19 cellular contexts compared by ENCODE assay signal in genomic region chr16:70632273-70632672, GRCh38. TPM values are rescaled to one million over a fixed set of nuclear protein-coding genes. Genes with fewer than 3 reads are reported as not detected.
A peak's percentile ranks its signal among the peaks of the same experiment; 100 is the strongest.
DNase-seq lines count a peak whose midpoint lies in the region; ATAC-seq, FAIRE-seq and TF ChIP-seq lines count a peak whose summit lies in the region.
"Had no signal": no experiment of that assay in that cellular context is flagged by ENCODE, and none has a peak within 500 bp of the region (broad histone marks: within the 10 kb centered on the region; RNA-seq: fewer than 3 reads in every experiment).

No MANE protein-coding gene starts in this region.

- no peak for FAIRE-seq in K562 (lab: Jason Lieb, UNC)
- FAIRE-seq: H54 had no signal

- no peaks in the 10 kb centered on the region for H3K79me2 ChIP-seq in HCT116 (ENCODE audit: insufficient read depth, low read length)
- H3K79me2 ChIP-seq in K562 (ENCODE audit: control insufficient read depth, insufficient read depth, low read length), result no peaks in the 10 kb centered on the region
- no peaks in the 10 kb centered on the region for H3K79me2 ChIP-seq in neural progenitor cell (ENCODE audit: low read depth)

- H3K27ac ChIP-seq in HCT116 (ENCODE audit: low read depth, low read length) (no peak overlapping the region), K562 (ENCODE audit: extremely low read depth, low read depth, low read length) (no peak overlapping the region), neural progenitor cell (no peak overlapping the region), right lobe of liver (no peak overlapping the region)
- H3K27ac ChIP-seq: BLaER1, HL-60 had no signal

- H3K9me3 Mint-ChIP-seq in neural progenitor cell, result peaks cover 6% of the 10 kb centered on the region
- H3K9me3 Mint-ChIP-seq in activated naive CD4-positive, alpha-beta T cell treated with anti-CD3 and anti-CD28 coated beads, Interleukin-2, amount 10 ng/mL, durations not matched to agents 7 days and 5 days, result peaks cover 4% of the 10 kb centered on the region
- no peaks in the 10 kb centered on the region for H3K9me3 Mint-ChIP-seq in activated naive CD4-positive, alpha-beta T cell treated with anti-CD3 and anti-CD28 coated beads, Interleukin-2, amount 50 U/mL, for 72 hours

- peaks cover 20% of the 10 kb centered on the region for H3K4me1 Mint-ChIP-seq in neural progenitor cell
- H3K4me1 Mint-ChIP-seq in activated naive CD4-positive, alpha-beta T cell treated with anti-CD3 and anti-CD28 coated beads, Interleukin-2, amount 10 ng/mL, durations not matched to agents 7 days and 5 days, result no peaks in the 10 kb centered on the region
- H3K4me1 Mint-ChIP-seq: CD14-positive monocyte had no signal

- TF ChIP-seq POLR2A in HCT116 (IDR thresholded peaks at IDR 0.05; ENCODE audit: borderline replicate concordance, extremely low read depth, insufficient read depth, insufficient read length) (no peak), K562 (conservative IDR thresholded peaks at IDR 0.05) (no peak), right lobe of liver (IDR thresholded peaks at IDR 0.05) (no peak)

- BruUV-seq in HCT116 (replicated peaks; lab: Mats Ljungman, UMichigan) (no TSS peak), K562 (replicated peaks; lab: Mats Ljungman, UMichigan) (no TSS peak)

- RAD21 ChIA-PET in HCT116 (lab: Charles Lee; ENCODE audit: low non-redundant PET in 1 of 2, low total read pairs in 2 of 2, uncharacterized antibody in 2 of 2, unreplicated experiment in 2 of 2), result no interaction called here

- H3K4me2 ChIP-seq in HCT116 (ENCODE audit: low read length) (no peak overlapping the region), K562 (ENCODE audit: insufficient read depth, low read length) (no peak overlapping the region), neural progenitor cell (no peak overlapping the region)
- H3K4me2 ChIP-seq: BLaER1 had no signal

- peaks cover 4% of the 10 kb centered on the region for H3K27me3 Mint-ChIP-seq in neural progenitor cell (ENCODE audit: insufficient read depth, low read depth)
- H3K27me3 Mint-ChIP-seq in activated naive CD4-positive, alpha-beta T cell treated with anti-CD3 and anti-CD28 coated beads, Interleukin-2, amount 10 ng/mL, durations not matched to agents 7 days and 5 days, result peaks cover 14% of the 10 kb centered on the region

- H3K27me3 ChIP-seq in HCT116 (ENCODE audit: insufficient read depth, low read length) (no peaks in the 10 kb centered on the region), K562 (ENCODE audit: control insufficient read depth in 2 of 2, insufficient read depth in 2 of 2, low read length in 2 of 2) (peaks cover 0 to 2% of the 10 kb centered on the region in 2 experiments; a peak in 1 of 5 replicates), neural progenitor cell (no peaks in the 10 kb centered on the region), right lobe of liver (no peaks in the 10 kb centered on the region)
- H3K27me3 ChIP-seq: BLaER1 had no signal

- no peak for TF ChIP-seq EP300 in K562 (IDR thresholded peaks at IDR 0.05; ENCODE audit: low read length)

- no peaks in the 10 kb centered on the region for H3K36me3 Mint-ChIP-seq in neural progenitor cell
- H3K36me3 Mint-ChIP-seq in activated naive CD4-positive, alpha-beta T cell treated with anti-CD3 and anti-CD28 coated beads, Interleukin-2, amount 10 ng/mL, durations not matched to agents 7 days and 5 days, result no peaks in the 10 kb centered on the region
- peaks cover 0 to 4% of the 10 kb centered on the region in 2 donors for H3K36me3 Mint-ChIP-seq in activated naive CD4-positive, alpha-beta T cell treated with anti-CD3 and anti-CD28 coated beads, Interleukin-2, amount 50 U/mL, for 72 hours
- H3K36me3 Mint-ChIP-seq: CD14-positive monocyte had no signal

- H3K36me3 ChIP-seq in HCT116 (ENCODE audit: control insufficient read depth in 1 of 2, insufficient read depth in 2 of 2, low read length in 2 of 2) (no peaks in the 10 kb centered on the region), K562 (ENCODE audit: control insufficient read depth, insufficient read depth, low read length) (no peaks in the 10 kb centered on the region), neural progenitor cell (no peaks in the 10 kb centered on the region), right lobe of liver (no peaks in the 10 kb centered on the region)
- H3K36me3 ChIP-seq: BLaER1 had no signal

- WGBS in K562 (ENCODE audit: insufficient coverage, low coverage, missing lambda C conversion rate), result 29% methylated on average over 5 of the region's 5 CpGs
- 98% methylated on average over 5 of the region's 5 CpGs for WGBS in right lobe of liver (ENCODE audit: insufficient coverage, low coverage, low lambda C conversion rate, missing lambda C conversion rate)

- no peak for TF ChIP-seq CTCF in HCT116 (IDR thresholded peaks at IDR 0.05 in 2 of 3, conservative IDR thresholded peaks at IDR 0.05 in 1 of 3; ENCODE audit: borderline replicate concordance in 1 of 3, insufficient read depth in 1 of 3, low read depth in 2 of 3, low read length in 2 of 3)
- TF ChIP-seq CTCF in K562 (IDR thresholded peaks at IDR 0.05 in 2 of 3, conservative IDR thresholded peaks at IDR 0.05 in 1 of 3; ENCODE audit: insufficient read depth in 2 of 3, low read depth in 1 of 3, low read length in 3 of 3), result no peak
- no peak for TF ChIP-seq CTCF in neural progenitor cell (IDR thresholded peaks at IDR 0.05)
- no peak for TF ChIP-seq CTCF in right lobe of liver (IDR thresholded peaks at IDR 0.05)

- H3K27ac Mint-ChIP-seq in neural progenitor cell, result no peak overlapping the region
- H3K27ac Mint-ChIP-seq in activated naive CD4-positive, alpha-beta T cell treated with anti-CD3 and anti-CD28 coated beads, Interleukin-2, amount 10 ng/mL, durations not matched to agents 7 days and 5 days, result no peak overlapping the region
- H3K27ac Mint-ChIP-seq in activated naive CD4-positive, alpha-beta T cell treated with anti-CD3 and anti-CD28 coated beads, Interleukin-2, amount 50 U/mL, for 72 hours, result no peak overlapping the region
- H3K27ac Mint-ChIP-seq: CD14-positive monocyte; CD4-positive, alpha-beta memory T cell had no signal

- in situ Hi-C loops in K562 (cut with MboI), result no loop called here

- H3F3A ChIP-seq in neural progenitor cell (ENCODE audit: low read depth), result peaks cover 21% of the 10 kb centered on the region

- H3K4me3 Mint-ChIP-seq in neural progenitor cell, result no peak overlapping the region
- H3K4me3 Mint-ChIP-seq in activated naive CD4-positive, alpha-beta T cell treated with anti-CD3 and anti-CD28 coated beads, Interleukin-2, amount 10 ng/mL, durations not matched to agents 7 days and 5 days, result no peak overlapping the region
- H3K4me3 Mint-ChIP-seq: CD14-positive monocyte; CD4-positive, alpha-beta memory T cell had no signal

- intact Hi-C loops in HCT116 (cut with micrococcal nuclease), result no loop called here
- intact Hi-C loops in K562 (cut with micrococcal nuclease), result no loop called here
- intact Hi-C loops in right lobe of liver (cut with DNase I), result no loop called here

- peak overlapping the region; percentile 54 for H2AFZ ChIP-seq in HCT116 (ENCODE audit: low read depth, low read length, poor library complexity, severe bottlenecking)
- peak overlapping the region; percentile 43; the same call in 1 of the 2 replicates for H2AFZ ChIP-seq in K562 (ENCODE audit: low read depth, low read length)
- H2AFZ ChIP-seq in neural progenitor cell (replicated peaks), result peak overlapping the region; percentile 76

- H3K9me1 ChIP-seq in K562 (ENCODE audit: control insufficient read depth, insufficient read depth, low read length), result no peaks in the 10 kb centered on the region

- DNase-seq in HCT116 (ENCODE audit: low read depth, low spot score) (no peak), K562 (ENCODE audit: extremely low read depth in 1 of 4, low spot score in 3 of 4) (no peak), neural progenitor cell (ENCODE audit: low spot score) (no peak), right lobe of liver (no peak), HK-2 (ENCODE audit: unreplicated experiment) (no peak)
- no peak for DNase-seq in activated naive CD4-positive, alpha-beta T cell treated with anti-CD3 and anti-CD28 coated beads, Interleukin-2, amount 10 ng/mL, durations not matched to agents 7 days and 5 days
- DNase-seq in activated naive CD4-positive, alpha-beta T cell treated with anti-CD3 and anti-CD28 coated beads, Interleukin-2, amount 50 U/mL, for 72 hours (ENCODE audit: low spot score in 2 of 2), result no peak
- DNase-seq: 8988T; CD4-positive, alpha-beta memory T cell; DMS79 treated with DMSO at 0.1 percent for 48 hours; GF-D8; HCEC 1CT; KBM-7 had no signal

- no peak overlapping the region for H3K9ac ChIP-seq in HCT116 (ENCODE audit: low read length)
- H3K9ac ChIP-seq in K562 (ENCODE audit: insufficient read depth in 1 of 2, low read depth in 2 of 2, low read length in 2 of 2), result no peak overlapping the region
- no peak overlapping the region for H3K9ac ChIP-seq in neural progenitor cell
- H3K9ac ChIP-seq: BLaER1 had no signal

- CTCF ChIA-PET in HCT116 (lab: Charles Lee), result no interaction called here
- CTCF ChIA-PET in K562 (lab: Yijun Ruan, JAX; ENCODE audit: low intra/inter-chr PET ratio), result no interaction called here
- CTCF ChIA-PET in activated naive CD4-positive, alpha-beta T cell treated with anti-CD3 and anti-CD28 coated beads, Interleukin-2, amount 10 ng/mL, durations not matched to agents 7 days and 5 days (lab: Charles Lee), result interaction anchor here (0.8 to 1.4 kb wide), 2 partner anchors 21 to 139 kb away, joined by 3 read pairs; no protein-coding TSS in a partner anchor

- no peaks in the 10 kb centered on the region for H3K9me2 ChIP-seq in HCT116 (ENCODE audit: insufficient read depth)

- no peak for TF ChIP-seq RAD21 in HCT116 (IDR thresholded peaks at IDR 0.05; ENCODE audit: low read depth)
- no peak for TF ChIP-seq RAD21 in K562 (CRISPR knock-in tag; conservative IDR thresholded peaks at IDR 0.05 in 1 of 2, IDR thresholded peaks at IDR 0.05 in 1 of 2)

- H3K4me1 ChIP-seq in HCT116 (ENCODE audit: control insufficient read depth in 1 of 2, insufficient read depth in 2 of 2, low read length in 2 of 2) (no peaks in the 10 kb centered on the region), K562 (replicated peaks in 1 of 2; ENCODE audit: control insufficient read depth in 2 of 2, insufficient read depth in 2 of 2, low read length in 2 of 2) (no peaks in the 10 kb centered on the region), neural progenitor cell (peaks cover 17% of the 10 kb centered on the region), right lobe of liver (no peaks in the 10 kb centered on the region)
- H3K4me1 ChIP-seq: BLaER1 had no signal

- ATAC-seq in HCT116 (no peak), K562 (no peak), right lobe of liver (no peak)
- no peak for ATAC-seq in activated naive CD4-positive, alpha-beta T cell treated with anti-CD3 and anti-CD28 coated beads, Interleukin-2, amount 50 U/mL, for 72 hours

- H3K9me3 ChIP-seq in HCT116 (ENCODE audit: control insufficient read depth in 1 of 2, insufficient read depth in 1 of 2, low read depth in 1 of 2, low read length in 2 of 2) (no peaks in the 10 kb centered on the region; a peak in 2 of 4 replicates), K562 (replicated peaks; ENCODE audit: control insufficient read depth, insufficient read depth, low read depth, low read length) (peaks cover 5% of the 10 kb centered on the region), neural progenitor cell (ENCODE audit: low read depth) (no peaks in the 10 kb centered on the region), right lobe of liver (no peaks in the 10 kb centered on the region)

- H3K4me3 ChIP-seq in HCT116 (replicated peaks in 1 of 2; ENCODE audit: low read depth in 1 of 2, low read length in 2 of 2) (no peak overlapping the region), K562 (no peak overlapping the region), neural progenitor cell (no peak overlapping the region), right lobe of liver (no peak overlapping the region)
- H3K4me3 ChIP-seq: BLaER1 had no signal

- H4K20me1 ChIP-seq in HCT116 (ENCODE audit: insufficient read depth), result no peaks in the 10 kb centered on the region
- H4K20me1 ChIP-seq in K562 (replicated peaks; ENCODE audit: control insufficient read depth, insufficient read depth, low read length), result no peaks in the 10 kb centered on the region
- no peaks in the 10 kb centered on the region for H4K20me1 ChIP-seq in neural progenitor cell (ENCODE audit: low read depth)
- H4K20me1 ChIP-seq: BLaER1 had no signal

- POLR2A ChIA-PET in HCT116 (lab: Charles Lee), result no interaction called here
- POLR2A ChIA-PET in K562 (lab: Yijun Ruan, JAX), result interaction anchor here (0.7 to 0.8 kb wide), 2 partner anchors 49 to 871 kb away, joined by 3 to 4 read pairs; no protein-coding TSS in a partner anchor

RNA-seq across cellular contexts. Expression of gene IL34, which starts 14.1 kb away (rescaled TPM):
- total RNA-seq in HCT116 (2021; ENCODE audit: unreplicated experiment) (not detected), K562 (2014; rRNA removed) (0.20 TPM in 1 of 2 replicates, not detected in the other), K562 (2014; rRNA removed; fragmentation: Illumina TruSeq; extraction: Trizol) (not detected in 2 replicates), K562 (2015; rRNA removed; fragmentation: Illumina TruSeq; extraction: Trizol) (0.18 TPM in 1 of 2 replicates, not detected in the other), K562 (2021) (0.25 TPM in 1 of 2 replicates, not detected in the other), neural progenitor cell (ENCODE audit: low replicate concordance) (not detected in 2 replicates), right lobe of liver (1 to 10 TPM in 1 of 6 experiments, under 1 TPM in 5; 0.27 to 1.1 (median 0.49) TPM)
- polyA plus RNA-seq in HCT116 (2012), result 0.15 TPM in 1 of 2 replicates, not detected in the other
- total RNA-seq in K562 (2011; cell fraction: chromatin; rRNA removed; ENCODE audit: low replicate concordance), result 0.44 TPM in 1 of 2 replicates, not detected in the other
- not detected in 2 replicates for total RNA-seq in K562 (2011; cell fraction: nucleolus; rRNA removed)
- not detected in 2 replicates for total RNA-seq in K562 (2011; cell fraction: nucleoplasm; rRNA removed)
- polyA plus RNA-seq in K562 (2011; rRNA removed) (0.10 TPM in 1 of 2 replicates, not detected in the other), K562 (2014; fragmentation: Illumina TruSeq; extraction: Trizol) (0.58 TPM in 1 of 2 replicates, not detected in the other), K562 (2014; fragmentation: Nextera tagmentation; extraction: Ambion mirVana) (not detected), K562 (2014; rRNA removed) (0.07 and 0.18 TPM in 2 replicates)
- polyA plus RNA-seq in K562 (2011; cell fraction: cytosol; rRNA removed), result 0.16 and 0.49 TPM in 2 replicates
- 0.20 and 0.32 TPM in 2 replicates for polyA plus RNA-seq in K562 (2011; cell fraction: nucleus; rRNA removed)
- polyA plus RNA-seq in K562 (2012), result 0.39 and 0.44 TPM in 2 replicates
- polyA minus RNA-seq in K562 (2011; rRNA and poly(A)+ RNA removed), result not detected in 2 replicates
- not detected in 2 replicates for polyA minus RNA-seq in K562 (2011; cell fraction: cytosol; rRNA and poly(A)+ RNA removed)
- polyA minus RNA-seq in K562 (2011; cell fraction: nucleus; rRNA and poly(A)+ RNA removed), result not detected in 2 replicates
- not detected for total RNA-seq in activated naive CD4-positive, alpha-beta T cell treated with anti-CD3 and anti-CD28 coated beads, Interleukin-2, amount 50 U/mL, for 72 hours
- total RNA-seq: A673; CD4-positive, alpha-beta memory T cell; HT1080 had no signal
- polyA plus RNA-seq: CD14-positive monocyte; CD4-positive, alpha-beta memory T cell had no signal

RNA-seq across cellular contexts. Expression of gene MTSS2, which starts 53.6 kb away (rescaled TPM):
- total RNA-seq in HCT116 (2021; ENCODE audit: unreplicated experiment) (41.8 TPM), K562 (2014; rRNA removed) (15.4 and 22.4 TPM in 2 replicates), K562 (2014; rRNA removed; fragmentation: Illumina TruSeq; extraction: Trizol) (4.8 and 9.1 TPM in 2 replicates), K562 (2015; rRNA removed; fragmentation: Illumina TruSeq; extraction: Trizol) (20.6 and 24.2 TPM in 2 replicates), K562 (2021) (51.2 and 60.3 TPM in 2 replicates), neural progenitor cell (ENCODE audit: low replicate concordance) (6.2 and 22.1 TPM in 2 replicates), right lobe of liver (100 to 1,000 TPM in 2 of 6 experiments, 10 to 100 TPM in 4; 28.5 to 117 (median 80.2) TPM)
- 48.7 and 53.1 TPM in 2 replicates for polyA plus RNA-seq in HCT116 (2012)
- 15.0 and 50.2 TPM in 2 replicates for total RNA-seq in K562 (2011; cell fraction: chromatin; rRNA removed; ENCODE audit: low replicate concordance)
- 41.7 and 44.2 TPM in 2 replicates for total RNA-seq in K562 (2011; cell fraction: nucleolus; rRNA removed)
- 20.2 and 24.3 TPM in 2 replicates for total RNA-seq in K562 (2011; cell fraction: nucleoplasm; rRNA removed)
- polyA plus RNA-seq in K562 (2011; rRNA removed) (16.9 and 21.5 TPM in 2 replicates), K562 (2014; fragmentation: Illumina TruSeq; extraction: Trizol) (36.2 and 45.7 TPM in 2 replicates), K562 (2014; fragmentation: Nextera tagmentation; extraction: Ambion mirVana) (under 1 TPM; 0.11 to 0.32 TPM), K562 (2014; rRNA removed) (31.1 and 46.9 TPM in 2 replicates)
- 13.3 and 40.6 TPM in 2 replicates for polyA plus RNA-seq in K562 (2011; cell fraction: cytosol; rRNA removed)
- 40.9 and 91.6 TPM in 2 replicates for polyA plus RNA-seq in K562 (2011; cell fraction: nucleus; rRNA removed)
- 55.8 and 57.7 TPM in 2 replicates for polyA plus RNA-seq in K562 (2012)
- 6.7 and 12.5 TPM in 2 replicates for polyA minus RNA-seq in K562 (2011; rRNA and poly(A)+ RNA removed)
- 27.2 and 41.8 TPM in 2 replicates for polyA minus RNA-seq in K562 (2011; cell fraction: cytosol; rRNA and poly(A)+ RNA removed)
- polyA minus RNA-seq in K562 (2011; cell fraction: nucleus; rRNA and poly(A)+ RNA removed), result 20.1 and 25.2 TPM in 2 replicates
- 1 to 10 TPM in 1 of 2 donors, under 1 TPM in 1; 0.82 to 1.8 TPM for total RNA-seq in activated naive CD4-positive, alpha-beta T cell treated with anti-CD3 and anti-CD28 coated beads, Interleukin-2, amount 50 U/mL, for 72 hours
- polyA plus RNA-seq: CD14-positive monocyte; CD4-positive, alpha-beta memory T cell had no signal
